10 cellular contexts compared by ENCODE assay signal in genomic region chr14:89351958-89352404, GRCh38.
DNase-seq lines count a peak whose midpoint lies in the region; ATAC-seq and TF ChIP-seq lines count a peak whose summit lies in the region.
"Had no signal": no experiment of that assay in that cellular context is flagged by ENCODE, and none has a peak within 500 bp of the region (broad histone marks: within the 10 kb centered on the region; RNA-seq: fewer than 3 reads in every experiment).

No MANE protein-coding gene starts in this region.

- DNase-seq in breast epithelium (ENCODE audit: low spot score in 2 of 2) (no peak), mammary epithelial cell (no peak), lung microvascular endothelial cell (ENCODE audit: low read depth in 2 of 2) (peak; percentile 13 to 85), type B pancreatic cell (ENCODE audit: extremely low spot score, unreplicated experiment) (no peak), NCI-H2196 (lab: John Stamatoyannopoulos, UW; ENCODE audit: unreplicated experiment) (no peak)
- no peak for DNase-seq in activated naive CD8-positive, alpha-beta T cell treated with anti-CD3 and anti-CD28 coated beads for 36 hours
- DNase-seq: Calu3, NCI-H510A had no signal

- TF ChIP-seq CTCF in breast epithelium (IDR thresholded peaks at IDR 0.05) (no peak), mammary epithelial cell (conservative IDR thresholded peaks at IDR 0.05 in 1 of 2, IDR thresholded peaks at IDR 0.05 in 1 of 2; ENCODE audit: extremely low read depth in 1 of 2, insufficient read depth in 1 of 2, low read depth in 1 of 2, low read length in 2 of 2) (no peak), type B pancreatic cell (conservative IDR thresholded peaks at IDR 0.05) (peak; percentile 29)

- H3K36me3 ChIP-seq in breast epithelium = no peaks in the 10 kb centered on the region
- H3K36me3 ChIP-seq in mammary epithelial cell (ENCODE audit: insufficient read depth, low read length) = no peaks in the 10 kb centered on the region

- H3K4me1 Mint-ChIP-seq in activated naive CD8-positive, alpha-beta T cell treated with anti-CD3 and anti-CD28 coated beads for 36 hours = peaks cover 54% of the 10 kb centered on the region
- peaks cover 41% of the 10 kb centered on the region for H3K4me1 Mint-ChIP-seq in type B pancreatic cell (ENCODE audit: unreplicated experiment)

- H3K36me3 Mint-ChIP-seq in activated naive CD8-positive, alpha-beta T cell treated with anti-CD3 and anti-CD28 coated beads for 36 hours = peaks cover 52% of the 10 kb centered on the region
- H3K36me3 Mint-ChIP-seq in type B pancreatic cell = peaks cover 36% of the 10 kb centered on the region

- H3K9ac ChIP-seq in mammary epithelial cell (ENCODE audit: insufficient read depth, low read length) = no peak overlapping the region

- H3K4me3 ChIP-seq in breast epithelium = no peak overlapping the region
- no peak overlapping the region for H3K4me3 ChIP-seq in mammary epithelial cell (replicated peaks in 1 of 3; ENCODE audit: insufficient read depth in 1 of 3, low read depth in 2 of 3, low read length in 3 of 3)

- peak overlapping the region; percentile 80 for H3K4me3 Mint-ChIP-seq in activated naive CD8-positive, alpha-beta T cell treated with anti-CD3 and anti-CD28 coated beads for 36 hours
- peak overlapping the region; percentile 71 for H3K4me3 Mint-ChIP-seq in type B pancreatic cell

- no TSS peak for BruUV-seq in mammary epithelial cell (replicated peaks; lab: Mats Ljungman, UMichigan)

- H3K9me3 Mint-ChIP-seq in activated naive CD8-positive, alpha-beta T cell treated with anti-CD3 and anti-CD28 coated beads for 36 hours = no peaks in the 10 kb centered on the region
- no peaks in the 10 kb centered on the region for H3K9me3 Mint-ChIP-seq in type B pancreatic cell

- no peaks in the 10 kb centered on the region for H3K27me3 ChIP-seq in breast epithelium
- no peaks in the 10 kb centered on the region for H3K27me3 ChIP-seq in mammary epithelial cell (ENCODE audit: insufficient read depth, low read length)

- TF ChIP-seq POLR2A in breast epithelium (IDR thresholded peaks at IDR 0.05) = no peak

- H3K4me1 ChIP-seq in breast epithelium (no peaks in the 10 kb centered on the region), mammary epithelial cell (ENCODE audit: insufficient read depth, low read length) (no peaks in the 10 kb centered on the region)

- H3K79me2 ChIP-seq in mammary epithelial cell (ENCODE audit: insufficient read depth, low read length) = no peaks in the 10 kb centered on the region

- 81% methylated on average over 6 of the region's 6 CpGs for WGBS in mammary epithelial cell (ENCODE audit: low coverage, missing lambda C conversion rate)

- no peaks in the 10 kb centered on the region for H4K20me1 ChIP-seq in mammary epithelial cell (ENCODE audit: insufficient read depth, low read length)

- H3K4me2 ChIP-seq in mammary epithelial cell (ENCODE audit: insufficient read depth, low read depth, low read length) = no peak overlapping the region

- dilution Hi-C loops in mammary epithelial cell (cut with HindIII; ENCODE audit: low sequenced_read_pairs) = loop anchor here (5.0 kb wide), 1 partner anchor 45 kb away; no protein-coding TSS in a partner anchor

- no peaks in the 10 kb centered on the region for H3K27me3 Mint-ChIP-seq in activated naive CD8-positive, alpha-beta T cell treated with anti-CD3 and anti-CD28 coated beads for 36 hours
- no peaks in the 10 kb centered on the region for H3K27me3 Mint-ChIP-seq in type B pancreatic cell

- in situ Hi-C loops in mammary epithelial cell (cut with MboI; ENCODE audit: low sequenced_read_pairs in 2 of 2) = no loop called here

- no peak for ATAC-seq in HG02678 (IDR thresholded peaks at IDR 0.05; ENCODE audit: unreplicated experiment)
- ATAC-seq in GM18502 (IDR thresholded peaks at IDR 0.05; ENCODE audit: poor library complexity, unreplicated experiment) = no peak

- H3K27ac Mint-ChIP-seq in activated naive CD8-positive, alpha-beta T cell treated with anti-CD3 and anti-CD28 coated beads for 36 hours = peak overlapping the region; percentile 98
- H3K27ac Mint-ChIP-seq in type B pancreatic cell = peak overlapping the region; percentile 55

- intact Hi-C loops in breast epithelium (cut with DNase I; ENCODE audit: low total_unique reads) (no loop called here), mammary epithelial cell (cut with micrococcal nuclease) (no loop called here)

- CTCF ChIA-PET in mammary epithelial cell (lab: Charles Lee; ENCODE audit: low non-redundant PET) = no interaction called here

- H3K27ac ChIP-seq in breast epithelium (peak overlapping the region; percentile 57 to 74), mammary epithelial cell (ENCODE audit: insufficient read depth, low read depth, low read length) (no peak overlapping the region)

- no peak overlapping the region for H2AFZ ChIP-seq in mammary epithelial cell (ENCODE audit: low read depth, low read length)

- H3K9me3 ChIP-seq in breast epithelium (no peaks in the 10 kb centered on the region), mammary epithelial cell (replicated peaks; ENCODE audit: insufficient read depth, low read length) (no peaks in the 10 kb centered on the region)

Comparison
In these comparisons a context has a peak if more than half of its experiments do, and no peak if none do; other contexts are left out.
1. DNase-seq: peak in lung microvascular endothelial cell (2 of 2); none in breast epithelium (0 of 2), mammary epithelial cell (single experiment), activated naive CD8-positive, alpha-beta T cell treated with anti-CD3 and anti-CD28 coated beads for 36 hours (single experiment), type B pancreatic cell (single experiment) and NCI-H2196 (single experiment).